In the genomic region with DNA sequence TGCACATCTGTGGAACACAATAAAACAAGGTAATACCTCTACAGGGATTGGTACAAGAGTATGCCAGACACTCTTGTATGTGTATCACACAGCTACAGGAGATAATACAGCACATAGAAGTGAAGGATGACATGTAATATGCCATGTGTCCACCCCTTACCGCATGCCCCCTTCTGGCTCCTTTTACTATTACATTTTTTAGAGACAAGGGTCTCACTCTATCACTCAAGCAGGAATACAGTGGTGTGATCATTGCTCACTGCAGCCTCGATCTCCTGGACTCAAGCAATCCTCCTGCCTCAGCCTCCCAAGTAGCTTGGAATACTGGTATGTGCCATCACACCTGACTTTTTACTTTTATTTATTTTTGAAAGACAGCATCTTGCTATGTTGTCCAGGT, we compare ENCODE assay signal across 7 cellular contexts. TPM values are rescaled to one million over a fixed set of nuclear protein-coding genes. Genes with fewer than 3 reads are reported as not detected.
DNase-seq lines count a peak whose midpoint lies in the region; ATAC-seq, FAIRE-seq and TF ChIP-seq lines count a peak whose summit lies in the region.
"Had no signal": no experiment of that assay in that cellular context is flagged by ENCODE, and none has a peak within 500 bp of the region (broad histone marks: within the 10 kb centered on the region; RNA-seq: fewer than 3 reads in every experiment).

No MANE protein-coding gene starts in this region.

- H3K4me1 Mint-ChIP-seq in stimulated activated naive B cell treated with anti-CD40 and anti-IgM and Interleukin-4, amounts not matched to agents 10 μg/mL and 1 μg/mL and 100 μg/mL, for 72 hours: peaks cover 33 to 47% of the 10 kb centered on the region in 2 donors

- H3K4me3 Mint-ChIP-seq in stimulated activated naive B cell treated with anti-CD40 and anti-IgM and Interleukin-4, amounts not matched to agents 10 μg/mL and 1 μg/mL and 100 μg/mL, for 72 hours: no peak overlapping the region

- WGBS in small intestine, 3 donors: 25 to 27% (median 26%) methylated on average over 2 of the region's 2 CpGs

- peak; percentile 77 for DNase-seq in GM12865 (ENCODE audit: low read depth)
- peak; percentile 19 for DNase-seq in NCI-H524 treated with DMSO at 0.1 percent for 48 hours (lab: John Stamatoyannopoulos, UW)
- no peak for DNase-seq in bronchial epithelial cell (ENCODE audit: low read depth)
- DNase-seq in stimulated activated naive B cell treated with anti-CD40 and anti-IgM and Interleukin-4, amounts not matched to agents 10 μg/mL and 1 μg/mL and 100 μg/mL, for 72 hours: no peak
- no peak for DNase-seq in small intestine

- H3K27me3 ChIP-seq in bronchial epithelial cell (ENCODE audit: control insufficient read depth, insufficient read depth, low read length): no peaks in the 10 kb centered on the region
- no peaks in the 10 kb centered on the region for H3K27me3 ChIP-seq in small intestine (ENCODE audit: control insufficient read depth in 2 of 2, insufficient read depth in 2 of 2, low read length in 2 of 2)

- peak; percentile 54 for TF ChIP-seq CTCF in GM12865 (IDR thresholded peaks at IDR 0.05; ENCODE audit: insufficient read depth, low read depth, low read length, missing control alignments)
- peak; percentile 16 for TF ChIP-seq CTCF in bronchial epithelial cell (IDR thresholded peaks at IDR 0.05; ENCODE audit: insufficient read depth, low read length, severe bottlenecking)

- H3K4me3 ChIP-seq in GM12865 (ENCODE audit: low read depth, low read length): no peak overlapping the region
- no peak overlapping the region for H3K4me3 ChIP-seq in bronchial epithelial cell (ENCODE audit: low read depth, low read length)
- H3K4me3 ChIP-seq in small intestine (ENCODE audit: low read depth in 1 of 2, low read length in 2 of 2): no peak overlapping the region

- H3K27ac Mint-ChIP-seq in stimulated activated naive B cell treated with anti-CD40 and anti-IgM and Interleukin-4, amounts not matched to agents 10 μg/mL and 1 μg/mL and 100 μg/mL, for 72 hours: no peak overlapping the region

- no peaks in the 10 kb centered on the region for H3K36me3 Mint-ChIP-seq in stimulated activated naive B cell treated with anti-CD40 and anti-IgM and Interleukin-4, amounts not matched to agents 10 μg/mL and 1 μg/mL and 100 μg/mL, for 72 hours

- H3K27ac ChIP-seq in small intestine (ENCODE audit: low read depth in 1 of 2, low read length in 1 of 2): no peak overlapping the region

- no peaks in the 10 kb centered on the region for H3K4me1 ChIP-seq in small intestine (ENCODE audit: control insufficient read depth in 2 of 2, insufficient read depth in 1 of 2, low read depth in 1 of 2, low read length in 1 of 2)

- FAIRE-seq in bronchial epithelial cell (lab: Jason Lieb, UNC) (no peak), small intestine (lab: Jason Lieb, UNC) (no peak)

- H3K9me3 ChIP-seq in small intestine (ENCODE audit: control insufficient read depth, low read depth): no peaks in the 10 kb centered on the region

- H3K9me3 Mint-ChIP-seq in stimulated activated naive B cell treated with anti-CD40 and anti-IgM and Interleukin-4, amounts not matched to agents 10 μg/mL and 1 μg/mL and 100 μg/mL, for 72 hours: no peaks in the 10 kb centered on the region

- H3K36me3 ChIP-seq in bronchial epithelial cell (ENCODE audit: control insufficient read depth, insufficient read depth, low read length) (no peaks in the 10 kb centered on the region), small intestine (ENCODE audit: control insufficient read depth in 2 of 2, insufficient read depth in 2 of 2, low read length in 2 of 2) (no peaks in the 10 kb centered on the region)

- ATAC-seq in stimulated activated naive B cell treated with anti-CD40 and anti-IgM and Interleukin-4, amounts not matched to agents 10 μg/mL and 1 μg/mL and 100 μg/mL, for 72 hours (replicated peaks): peak; percentile 68 to 70
- ATAC-seq in GM21619 (IDR thresholded peaks at IDR 0.05; ENCODE audit: unreplicated experiment): no peak

- H3K27me3 Mint-ChIP-seq in stimulated activated naive B cell treated with anti-CD40 and anti-IgM and Interleukin-4, amounts not matched to agents 10 μg/mL and 1 μg/mL and 100 μg/mL, for 72 hours: no peaks in the 10 kb centered on the region

RNA-seq across cellular contexts. Expression of gene NCR3, which starts 4.2 kb away (rescaled TPM):
- not detected in 2 replicates for total RNA-seq in bronchial epithelial cell
- under 1 TPM in 1 of 3 donors, not detected in 2; 0.33 TPM for polyA plus RNA-seq in small intestine
- total RNA-seq: urinary bladder had no signal

RNA-seq across cellular contexts. Expression of gene LST1, which starts 10.9 kb away (rescaled TPM):
- not detected in 2 replicates for total RNA-seq in bronchial epithelial cell
- polyA plus RNA-seq in small intestine: 10 to 100 TPM in 1 of 3 donors, 1 to 10 TPM in 2; 3.1 to 37.0 (median 8.3) TPM

RNA-seq across cellular contexts. Expression of gene LTB, which starts 14.8 kb away (rescaled TPM):
- not detected in 2 replicates for total RNA-seq in bronchial epithelial cell
- polyA plus RNA-seq in small intestine: 1 to 10 TPM; 4.0 to 9.5 (median 6.5) TPM

RNA-seq across cellular contexts. Expression of gene AIF1, which starts 18.0 kb away (rescaled TPM):
- total RNA-seq in bronchial epithelial cell: not detected in 2 replicates
- 100 to 1,000 TPM in 1 of 3 donors, 10 to 100 TPM in 1, 1 to 10 TPM in 1; 5.6 to 102 (median 42.4) TPM for polyA plus RNA-seq in small intestine

RNA-seq across cellular contexts. Expression of gene TNF, which starts 21.6 kb away (rescaled TPM):
- total RNA-seq in bronchial epithelial cell: not detected in 2 replicates
- polyA plus RNA-seq in small intestine: under 1 TPM in 2 of 3 donors, not detected in 1; 0.18 to 0.45 TPM
- total RNA-seq: urinary bladder had no signal

Comparison
In these comparisons a context has a peak if more than half of its experiments do, and no peak if none do; other contexts are left out.
1. DNase-seq: peak in GM12865 (single experiment) and NCI-H524 treated with DMSO at 0.1 percent for 48 hours (single experiment); none in bronchial epithelial cell (single experiment), stimulated activated naive B cell treated with anti-CD40 and anti-IgM and Interleukin-4, amounts not matched to agents 10 μg/mL and 1 μg/mL and 100 μg/mL, for 72 hours (single experiment) and small intestine (single experiment).